Comparison of ENCODE assay signal across 8 cellular contexts in the genomic region with DNA sequence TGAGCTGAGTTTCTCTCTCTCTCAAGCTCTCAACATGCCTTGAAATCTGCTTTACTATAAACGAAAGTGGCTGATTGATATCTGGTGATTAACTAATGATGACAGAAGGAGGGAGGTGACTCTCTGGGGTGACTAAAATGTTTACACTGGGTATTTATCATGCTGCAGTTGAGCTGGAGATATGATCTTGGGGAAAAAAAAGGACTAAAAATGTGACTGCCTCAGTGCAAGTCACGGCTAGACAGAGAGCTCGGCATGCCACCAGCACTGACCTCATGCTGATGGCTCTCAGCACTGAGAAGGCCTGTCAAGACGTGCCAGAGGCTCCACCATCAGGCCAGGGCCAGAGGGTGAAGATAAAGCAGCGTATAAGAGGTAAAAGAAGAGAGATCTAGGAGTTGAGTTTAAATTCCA.
DNase-seq lines count a peak whose midpoint lies in the region; ATAC-seq and TF ChIP-seq lines count a peak whose summit lies in the region.

No MANE protein-coding gene starts in this region.

- H4K20me1 ChIP-seq in osteoblast (ENCODE audit: insufficient read depth, low read length) (no peaks in the 10 kb centered on the region), MM.1S (ENCODE audit: insufficient read depth, low read length) (no peaks in the 10 kb centered on the region)

- ATAC-seq in GM19023 (IDR thresholded peaks at IDR 0.05; ENCODE audit: unreplicated experiment), result no peak
- no peak for ATAC-seq in HG03045 (IDR thresholded peaks at IDR 0.05; ENCODE audit: unreplicated experiment)

- H3K4me1 ChIP-seq in osteoblast (ENCODE audit: insufficient read depth, low read length), result no peaks in the 10 kb centered on the region
- H3K4me1 ChIP-seq in colonic mucosa, result no peaks in the 10 kb centered on the region
- H3K4me1 ChIP-seq in MM.1S (ENCODE audit: low read length), result no peaks in the 10 kb centered on the region

- H3K4me2 ChIP-seq in osteoblast (ENCODE audit: insufficient read depth, low read length), result no peak overlapping the region
- no peak overlapping the region for H3K4me2 ChIP-seq in MM.1S (ENCODE audit: low read depth, low read length)

- no peaks in the 10 kb centered on the region for H3K79me2 ChIP-seq in osteoblast (ENCODE audit: insufficient read depth, low read length)
- H3K79me2 ChIP-seq in MM.1S (ENCODE audit: low read length), result no peaks in the 10 kb centered on the region

- peak; percentile 38 for TF ChIP-seq CTCF in osteoblast (IDR thresholded peaks at IDR 0.05; ENCODE audit: extremely low read depth, low read depth, low read length)
- no peak for TF ChIP-seq CTCF in colonic mucosa (IDR thresholded peaks at IDR 0.05)
- TF ChIP-seq CTCF in MM.1S (IDR thresholded peaks at IDR 0.05; ENCODE audit: low read length), result no peak

- H3K9me3 ChIP-seq in osteoblast (ENCODE audit: low read depth, low read length) (no peaks in the 10 kb centered on the region), colonic mucosa (no peaks in the 10 kb centered on the region), MM.1S (replicated peaks; ENCODE audit: insufficient read depth, low read length) (no peaks in the 10 kb centered on the region)

- H3K9me2 ChIP-seq in MM.1S (replicated peaks; ENCODE audit: insufficient read depth, low read length), result no peaks in the 10 kb centered on the region

- H3K27ac ChIP-seq in osteoblast (ENCODE audit: low read depth, low read length), result no peak overlapping the region
- H3K27ac ChIP-seq in colonic mucosa, result no peak overlapping the region
- no peak overlapping the region for H3K27ac ChIP-seq in MM.1S (ENCODE audit: low read length)

- H3K27me3 ChIP-seq in osteoblast (ENCODE audit: insufficient read depth, low read length) (peaks cover 8% of the 10 kb centered on the region), colonic mucosa (no peaks in the 10 kb centered on the region), MM.1S (replicated peaks; ENCODE audit: insufficient read depth, low read length) (no peaks in the 10 kb centered on the region)

- no peaks in the 10 kb centered on the region for H3F3A ChIP-seq in MM.1S (ENCODE audit: insufficient read depth, low read length)

- no peak for TF ChIP-seq POLR2A in erythroblast (IDR thresholded peaks at IDR 0.05; ENCODE audit: low read length)

- intact Hi-C loops in colonic mucosa (cut with DNase I), result no loop called here

- H2AFZ ChIP-seq in osteoblast (ENCODE audit: low read length) (no peak overlapping the region), MM.1S (ENCODE audit: low read length) (no peak overlapping the region)

- H3K9ac ChIP-seq in colonic mucosa (ENCODE audit: low read depth in 2 of 2, low read length in 2 of 2) (no peak overlapping the region), MM.1S (ENCODE audit: low read length) (no peak overlapping the region)

- H3K4me3 ChIP-seq in osteoblast (ENCODE audit: insufficient read depth, low read length), result no peak overlapping the region
- H3K4me3 ChIP-seq in colonic mucosa, result no peak overlapping the region
- no peak overlapping the region for H3K4me3 ChIP-seq in MM.1S (ENCODE audit: low read length)

- H3K36me3 ChIP-seq in osteoblast (ENCODE audit: insufficient read depth, low read length) (no peaks in the 10 kb centered on the region), colonic mucosa (no peaks in the 10 kb centered on the region), MM.1S (replicated peaks; ENCODE audit: insufficient read depth, low read length) (no peaks in the 10 kb centered on the region)

- peak; percentile 83 for DNase-seq in GM03348 (ENCODE audit: low spot score)
- peak; percentile 3 for DNase-seq in NCI-H460 (ENCODE audit: extremely low read depth, low read depth)
- peak; percentile 25 to 49 for DNase-seq in erythroblast (lab: John Stamatoyannopoulos, UW)
- DNase-seq in osteoblast (ENCODE audit: insufficient read length, low spot score, missing footprints), result peak; percentile 82
- no peak for DNase-seq in colonic mucosa
- DNase-seq in MM.1S, result no peak

Comparison
In these comparisons a context has a peak if more than half of its experiments do, and no peak if none do; other contexts are left out.
1. DNase-seq: peak in GM03348 (single experiment), NCI-H460 (single experiment), erythroblast (2 of 2) and osteoblast (single experiment); none in colonic mucosa (single experiment) and MM.1S (single experiment).